ENCODE assay signal across 36 cellular contexts in the genomic region with DNA sequence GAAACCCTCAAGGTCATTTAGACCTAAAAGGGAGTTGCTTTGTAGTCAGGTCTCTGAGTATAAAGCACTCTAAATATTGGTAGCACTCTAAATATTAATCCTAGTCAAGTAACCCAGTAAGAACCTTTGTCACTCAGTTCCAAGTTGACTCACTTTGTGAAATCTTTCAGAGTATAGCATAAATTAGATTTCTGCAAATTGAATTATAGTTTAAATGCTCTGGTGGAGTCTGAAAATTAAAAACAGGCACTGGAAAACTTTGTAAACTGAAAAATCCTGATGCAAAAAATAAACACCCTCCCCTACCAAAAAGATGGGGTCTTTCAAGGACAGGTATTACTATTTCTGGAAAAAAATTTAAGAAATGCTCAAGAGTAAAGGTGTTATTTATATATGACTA.
DNase-seq lines count a peak whose midpoint lies in the region; ATAC-seq, FAIRE-seq and TF ChIP-seq lines count a peak whose summit lies in the region.
"Had no signal": no experiment of that assay in that cellular context is flagged by ENCODE, and none has a peak within 500 bp of the region (broad histone marks: within the 10 kb centered on the region; RNA-seq: fewer than 3 reads in every experiment).

No MANE protein-coding gene starts in this region.

- no peak for DNase-seq in BE2C
- DNase-seq in SK-N-DZ (ENCODE audit: low spot score) = peak; percentile 63
- peak; percentile 18 for DNase-seq in SK-N-SH
- DNase-seq in HFFc6 = no peak
- DNase-seq in Ammon's horn (ENCODE audit: low spot score) = no peak
- no peak for DNase-seq in small intestine
- DNase-seq: 8988T; ACHN; AML-193; C1 segment of cervical spinal cord; Caco-2; Calu3; CD4-positive, alpha-beta memory T cell; CD4-positive, alpha-beta T cell; CD4-positive, CD25-positive, alpha-beta regulatory T cell; CD8-positive, alpha-beta memory T cell; CD8-positive, alpha-beta T cell; COR-L47; DMS 273 treated with DMSO at 0.1 percent for 48 hours; DMS153; DMS53; DMS79; DMS79 treated with DMSO at 0.1 percent for 48 hours; DND-41; EL had no signal

- H3K4me2 ChIP-seq in SK-N-SH = no peak overlapping the region
- H3K4me2 ChIP-seq: A549; BLaER1; BLaER1 treated with 17β-estradiol and CSF1 and Interleukin-3, amounts not matched to agents 10 nM and 100 nM had no signal

- H3K9ac ChIP-seq in SK-N-SH = no peak overlapping the region
- H3K9ac ChIP-seq: BLaER1; BLaER1 treated with 17β-estradiol and CSF1 and Interleukin-3, amounts not matched to agents 10 nM and 100 nM had no signal

- POLR2A ChIA-PET in SK-N-SH (lab: Yijun Ruan, JAX) = no interaction called here

- CTCF ChIA-PET in SK-N-SH (lab: Yijun Ruan, JAX) = interaction anchor here (0.9 to 1.4 kb wide), 2 partner anchors 12 to 235 kb away, joined by 3 read pairs; no protein-coding TSS in a partner anchor

- H3K4me3 Mint-ChIP-seq in HFFc6 = no peak overlapping the region
- H3K4me3 Mint-ChIP-seq: B cell; CD14-positive monocyte; CD4-positive, alpha-beta memory T cell; CD4-positive, alpha-beta T cell; CD4-positive, CD25-positive, alpha-beta regulatory T cell; CD8-positive, alpha-beta memory T cell; CD8-positive, alpha-beta T cell had no signal

- H3K27ac Mint-ChIP-seq in HFFc6 = no peak overlapping the region
- H3K27ac Mint-ChIP-seq: B cell; CD14-positive monocyte; CD4-positive, alpha-beta memory T cell; CD4-positive, alpha-beta T cell; CD4-positive, CD25-positive, alpha-beta regulatory T cell; CD8-positive, alpha-beta memory T cell; CD8-positive, alpha-beta T cell had no signal

- H3K9me2 ChIP-seq in SK-N-SH = no peaks in the 10 kb centered on the region

- peak in 1 of 2 experiments; percentile 75; a peak in 2 of 4 replicates for TF ChIP-seq EP300 in SK-N-SH (IDR thresholded peaks at IDR 0.05; ENCODE audit: borderline replicate concordance in 1 of 2, low read depth in 1 of 2, low read length in 1 of 2)

- no peaks in the 10 kb centered on the region for H3K36me3 Mint-ChIP-seq in HFFc6 (ENCODE audit: low read depth)
- H3K36me3 Mint-ChIP-seq: CD14-positive monocyte; CD4-positive, alpha-beta memory T cell; CD4-positive, CD25-positive, alpha-beta regulatory T cell; CD8-positive, alpha-beta memory T cell; CD8-positive, alpha-beta T cell had no signal

- H3K4me1 ChIP-seq in BE2C (peaks cover 38% of the 10 kb centered on the region), SK-N-SH (ENCODE audit: control insufficient read depth in 1 of 2, insufficient read depth in 2 of 2, low read depth in 1 of 2, low read length in 1 of 2) (peaks cover 5% of the 10 kb centered on the region in 2 experiments; a peak in 3 of 4 replicates), small intestine (ENCODE audit: control insufficient read depth in 2 of 2, insufficient read depth in 1 of 2, low read depth in 1 of 2, low read length in 1 of 2) (no peaks in the 10 kb centered on the region)
- H3K4me1 ChIP-seq: A549; BLaER1; BLaER1 treated with 17β-estradiol and CSF1 and Interleukin-3, amounts not matched to agents 10 nM and 100 nM; Caco-2 had no signal

- H3K9me3 Mint-ChIP-seq in HFFc6 = no peaks in the 10 kb centered on the region
- H3K9me3 Mint-ChIP-seq: CD4-positive, alpha-beta T cell; CD8-positive, alpha-beta T cell had no signal

- ATAC-seq in SK-N-SH treated with all-trans-retinoic acid at 6 μM for 48 hours (peak; percentile 73), HG02642 (IDR thresholded peaks at IDR 0.05; ENCODE audit: poor library complexity, unreplicated experiment) (no peak)
- ATAC-seq: A549; CD8-positive, alpha-beta T cell had no signal

- H3F3A ChIP-seq in SK-N-SH (replicated peaks; ENCODE audit: insufficient read depth) = peaks cover 4% of the 10 kb centered on the region

- no peak for FAIRE-seq in small intestine (lab: Jason Lieb, UNC)
- FAIRE-seq: A204.1, A549, D721Med had no signal

- H2AFZ ChIP-seq in SK-N-SH (ENCODE audit: low read depth) = no peak overlapping the region

- TF ChIP-seq RAD21 in SK-N-SH (IDR thresholded peaks at IDR 0.05; ENCODE audit: low read length) = no peak

- H3K27me3 Mint-ChIP-seq in HFFc6 (ENCODE audit: insufficient read depth) = no peaks in the 10 kb centered on the region; the same call in none of the 2 replicates
- H3K27me3 Mint-ChIP-seq: B cell; CD4-positive, alpha-beta memory T cell; CD4-positive, alpha-beta T cell; CD4-positive, CD25-positive, alpha-beta regulatory T cell; CD8-positive, alpha-beta memory T cell had no signal

- H4K20me1 ChIP-seq in SK-N-SH (ENCODE audit: insufficient read depth) = no peaks in the 10 kb centered on the region
- H4K20me1 ChIP-seq: BLaER1; BLaER1 treated with 17β-estradiol and CSF1 and Interleukin-3, amounts not matched to agents 10 nM and 100 nM had no signal

- no peaks in the 10 kb centered on the region for H3K79me2 ChIP-seq in SK-N-SH (ENCODE audit: insufficient read depth)

- H3K4me1 Mint-ChIP-seq in HFFc6 (ENCODE audit: low read depth) = peaks cover 28% of the 10 kb centered on the region
- H3K4me1 Mint-ChIP-seq: B cell; CD14-positive monocyte; CD4-positive, alpha-beta memory T cell; CD4-positive, CD25-positive, alpha-beta regulatory T cell; CD8-positive, alpha-beta memory T cell had no signal

- TF ChIP-seq CTCF in BE2C (IDR thresholded peaks at IDR 0.05; ENCODE audit: low read depth, low read length) = no peak
- TF ChIP-seq CTCF in SK-N-SH (IDR thresholded peaks at IDR 0.05) = no peak
- no peak for TF ChIP-seq CTCF in HFFc6 (IDR thresholded peaks at IDR 0.05)

- no peaks in the 10 kb centered on the region for H3K9me3 ChIP-seq in BE2C
- no peaks in the 10 kb centered on the region for H3K9me3 ChIP-seq in SK-N-SH
- no peaks in the 10 kb centered on the region for H3K9me3 ChIP-seq in small intestine (ENCODE audit: control insufficient read depth, low read depth)
- H3K9me3 ChIP-seq: A549; BLaER1; BLaER1 treated with 17β-estradiol and CSF1 and Interleukin-3, amounts not matched to agents 10 nM and 100 nM; Caco-2 had no signal

- H3K36me3 ChIP-seq in BE2C = no peaks in the 10 kb centered on the region
- no peaks in the 10 kb centered on the region for H3K36me3 ChIP-seq in SK-N-SH (replicated peaks in 1 of 2; ENCODE audit: control insufficient read depth in 1 of 2, insufficient read depth in 2 of 2, low read length in 1 of 2)
- H3K36me3 ChIP-seq in small intestine (ENCODE audit: control insufficient read depth in 2 of 2, insufficient read depth in 2 of 2, low read length in 2 of 2) = no peaks in the 10 kb centered on the region
- H3K36me3 ChIP-seq: BLaER1; BLaER1 treated with 17β-estradiol and CSF1 and Interleukin-3, amounts not matched to agents 10 nM and 100 nM had no signal

- H3K4me3 ChIP-seq in BE2C (ENCODE audit: low read depth, low read length) = peak overlapping the region; percentile 27
- H3K4me3 ChIP-seq in SK-N-SH (ENCODE audit: low read depth in 2 of 2, low read length in 1 of 2) = no peak overlapping the region
- no peak overlapping the region for H3K4me3 ChIP-seq in small intestine (ENCODE audit: low read depth in 1 of 2, low read length in 2 of 2)
- H3K4me3 ChIP-seq: A549; BLaER1; BLaER1 treated with 17β-estradiol and CSF1 and Interleukin-3, amounts not matched to agents 10 nM and 100 nM had no signal

- no peaks in the 10 kb centered on the region for H3K27me3 ChIP-seq in BE2C
- no peaks in the 10 kb centered on the region for H3K27me3 ChIP-seq in SK-N-SH (ENCODE audit: insufficient read depth)
- H3K27me3 ChIP-seq in small intestine (ENCODE audit: control insufficient read depth in 2 of 2, insufficient read depth in 2 of 2, low read length in 2 of 2) = no peaks in the 10 kb centered on the region
- H3K27me3 ChIP-seq: BLaER1; BLaER1 treated with 17β-estradiol and CSF1 and Interleukin-3, amounts not matched to agents 10 nM and 100 nM had no signal

- peak overlapping the region; percentile 37 to 68; a peak in 3 of 4 replicates for H3K27ac ChIP-seq in SK-N-SH (ENCODE audit: low read depth in 2 of 2, low read length in 1 of 2)
- no peak overlapping the region for H3K27ac ChIP-seq in small intestine (ENCODE audit: low read depth in 1 of 2, low read length in 1 of 2)
- H3K27ac ChIP-seq: 22Rv1; A549; BLaER1; BLaER1 treated with 17β-estradiol and CSF1 and Interleukin-3, amounts not matched to agents 10 nM and 100 nM; C4-2B had no signal

TF ChIP-seq in SK-N-SH, 30 proteins besides CTCF, POLR2A, EP300 and RAD21:
- TF ChIP-seq SIN3A (IDR thresholded peaks at IDR 0.05; ENCODE audit: borderline replicate concordance, low read depth, low read length) (no peak), YY1 (IDR thresholded peaks at IDR 0.05; ENCODE audit: low read depth) (no peak), CHD2 (IDR thresholded peaks at IDR 0.05; ENCODE audit: low read length, partially characterized antibody) (peak; percentile 49), TCF12 (IDR thresholded peaks at IDR 0.05) (peak; percentile 37; the same call in 1 of the 2 replicates), ELF1 (IDR thresholded peaks at IDR 0.05) (no peak), SMC3 (IDR thresholded peaks at IDR 0.05; ENCODE audit: low read depth, low read length) (no peak), RXRA (IDR thresholded peaks at IDR 0.05; ENCODE audit: borderline replicate concordance, low read depth) (no peak), TEAD4 (IDR thresholded peaks at IDR 0.05; ENCODE audit: borderline replicate concordance, insufficient read depth) (no peak), RCOR1 (IDR thresholded peaks at IDR 0.05; ENCODE audit: low read length) (peak; percentile 63; the same call in 1 of the 2 replicates)

TF ChIP-seq in SK-N-SH treated with all-trans-retinoic acid at 6 μM for 48 hours, 23 proteins besides CTCF, POLR2A, EP300 and RAD21:
- TF ChIP-seq TCF4 (CRISPR knock-in tag; IDR thresholded peaks at IDR 0.05; ENCODE audit: borderline replicate concordance) (peak; percentile 77; the same call in 1 of the 2 replicates), ISL1 (CRISPR knock-in tag; IDR thresholded peaks at IDR 0.05) (peak; percentile 91), ZNF70 (CRISPR knock-in tag; IDR thresholded peaks at IDR 0.05) (no peak), ZFP30 (CRISPR knock-in tag; IDR thresholded peaks at IDR 0.05) (no peak)

Comparison
In these comparisons a context has a peak if more than half of its experiments do, and no peak if none do; other contexts are left out.
1. DNase-seq: peak in SK-N-DZ (single experiment) and SK-N-SH (single experiment); none in BE2C (single experiment), HFFc6 (single experiment), Ammon's horn (single experiment) and small intestine (single experiment).
2. H3K27ac ChIP-seq: peak in SK-N-SH (2 of 2); none in small intestine (0 of 2).